1 cellular context compared by ENCODE assay signal in the genomic region with DNA sequence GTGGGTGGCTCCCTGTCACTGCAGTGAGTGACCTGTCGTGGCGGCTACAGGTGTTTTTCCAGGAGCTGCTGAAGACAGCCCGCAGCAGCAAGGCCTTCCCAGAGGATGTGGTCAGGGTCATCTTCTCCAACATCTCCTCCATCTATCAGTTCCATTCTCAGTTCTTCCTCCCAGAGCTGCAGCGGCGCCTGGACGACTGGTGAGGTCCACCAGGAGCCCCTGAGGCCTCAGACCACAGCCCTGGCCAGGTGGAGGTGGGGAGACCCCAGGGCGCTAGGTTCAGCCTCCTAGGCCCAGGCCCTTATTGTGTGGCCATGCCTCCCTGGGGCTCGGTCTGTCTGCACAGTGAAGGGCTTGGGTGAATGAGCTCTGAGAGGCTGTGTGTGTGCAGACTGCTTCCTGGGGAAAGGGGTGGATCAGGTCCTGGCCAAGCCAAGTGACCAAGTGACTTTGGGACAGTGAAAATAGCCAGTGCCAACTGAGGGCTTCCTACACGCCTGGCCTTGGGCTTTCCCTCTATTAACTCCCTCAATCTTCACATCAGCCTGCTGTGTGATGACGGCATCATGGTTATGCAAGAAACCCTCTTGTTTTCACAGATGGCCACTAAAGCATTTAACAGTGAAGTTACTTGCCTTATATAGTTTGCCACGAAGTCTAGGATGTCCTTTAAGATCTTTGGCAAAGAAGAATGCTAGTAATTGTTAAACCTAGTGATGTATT.
TF ChIP-seq lines count a peak whose summit lies in the region.

No MANE protein-coding gene starts in this region.

TF ChIP-seq in H1, 55 proteins besides CTCF, POLR2A, EP300 and RAD21:
- TF ChIP-seq POLR2AphosphoS5 (IDR thresholded peaks at IDR 0.05; ENCODE audit: low read depth, low read length) (no peak), SUZ12 (IDR thresholded peaks at IDR 0.05; ENCODE audit: low read length) (no peak), NRF1 (IDR thresholded peaks at IDR 0.05; ENCODE audit: low read depth, low read length) (no peak), SP2 (IDR thresholded peaks at IDR 0.05; ENCODE audit: low read length) (no peak), TAF7 (optimal IDR thresholded peaks at IDR 0.05; ENCODE audit: borderline replicate concordance, low read depth, low read length) (no peak), FOSL1 (IDR thresholded peaks at IDR 0.05; ENCODE audit: insufficient read depth, low read depth, low read length) (no peak), RBBP5 (IDR thresholded peaks at IDR 0.05; ENCODE audit: borderline replicate concordance, low read depth, low read length) (no peak), GTF2F1 (IDR thresholded peaks at IDR 0.05; ENCODE audit: borderline replicate concordance, low read depth, low read length) (no peak), POU5F1 (IDR thresholded peaks at IDR 0.05; ENCODE audit: low read depth, low read length) (no peak)
- TF ChIP-seq, protein P1, sequence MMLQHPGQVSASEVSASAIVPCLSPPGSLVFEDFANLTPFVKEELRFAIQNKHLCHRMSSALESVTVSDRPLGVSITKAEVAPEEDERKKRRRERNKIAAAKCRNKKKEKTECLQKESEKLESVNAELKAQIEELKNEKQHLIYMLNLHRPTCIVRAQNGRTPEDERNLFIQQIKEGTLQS (IDR thresholded peaks at IDR 0.05; ENCODE audit: insufficient read depth, low read depth, low read length): no peak
TF ChIP-seq in H1: peak in this region for 0.
